Comparison of ENCODE assay signal across 21 cellular contexts in genomic region chr11:100748153-100748552, GRCh38.
DNase-seq lines count a peak whose midpoint lies in the region; ATAC-seq, FAIRE-seq and TF ChIP-seq lines count a peak whose summit lies in the region.
"Had no signal": no experiment of that assay in that cellular context is flagged by ENCODE, and none has a peak within 500 bp of the region (broad histone marks: within the 10 kb centered on the region; RNA-seq: fewer than 3 reads in every experiment).

No MANE protein-coding gene starts in this region.

- peak; percentile 48 for FAIRE-seq in D721Med (lab: Jason Lieb, UNC)
- FAIRE-seq: GM19239 had no signal

- DNase-seq in D721Med (ENCODE audit: insufficient read length, low spot score) (no peak), NCI-H1048 (lab: John Stamatoyannopoulos, UW) (peak; percentile 19), NCI-H82 treated with DMSO at 0.1 percent for 48 hours (lab: John Stamatoyannopoulos, UW; ENCODE audit: unreplicated experiment) (peak; percentile 60), epithelial cell of esophagus (ENCODE audit: low read depth) (peak; percentile 20), HT-29 (ENCODE audit: low spot score) (no peak), NCI-H146 (lab: John Stamatoyannopoulos, UW) (no peak)
- DNase-seq in activated CD8-positive, alpha-beta memory T cell treated with anti-CD3 and anti-CD28 coated beads, Interleukin-2, amount 50 U/mL, for 48 hours = no peak
- DNase-seq: 8988T; CD4-positive, CD25-positive, alpha-beta regulatory T cell; H7; HFFc6; NCI-H1092 treated with DMSO at 0.1 percent for 48 hours; NCI-H1436; NCI-H1930; NCI-H2107; NCI-H526 treated with DMSO at 0.1 percent for 48 hours; PC-3 had no signal

- no peak overlapping the region for H3K4me3 ChIP-seq in epithelial cell of esophagus (ENCODE audit: low read length)
- H3K4me3 ChIP-seq: BLaER1 had no signal

- no peak for TF ChIP-seq CTCF in D721Med (IDR thresholded peaks at IDR 0.05; ENCODE audit: insufficient read depth, missing control alignments)
- no peak for TF ChIP-seq CTCF in epithelial cell of esophagus (IDR thresholded peaks at IDR 0.05; ENCODE audit: insufficient read depth, low read depth, low read length, missing control alignments)

- ATAC-seq in GM19397 (IDR thresholded peaks at IDR 0.05; ENCODE audit: unreplicated experiment) = no peak
- ATAC-seq: PC-3, SK-N-SH treated with all-trans-retinoic acid at 6 μM for 48 hours had no signal

Comparison
In these comparisons a context has a peak if more than half of its experiments do, and no peak if none do; other contexts are left out.
1. DNase-seq: peak in NCI-H1048 (single experiment), NCI-H82 treated with DMSO at 0.1 percent for 48 hours (single experiment) and epithelial cell of esophagus (single experiment); none in D721Med (single experiment), HT-29 (single experiment), NCI-H146 (single experiment) and activated CD8-positive, alpha-beta memory T cell treated with anti-CD3 and anti-CD28 coated beads, Interleukin-2, amount 50 U/mL, for 48 hours (single experiment).